ENCODE assay signal across 21 cellular contexts in the genomic region with DNA sequence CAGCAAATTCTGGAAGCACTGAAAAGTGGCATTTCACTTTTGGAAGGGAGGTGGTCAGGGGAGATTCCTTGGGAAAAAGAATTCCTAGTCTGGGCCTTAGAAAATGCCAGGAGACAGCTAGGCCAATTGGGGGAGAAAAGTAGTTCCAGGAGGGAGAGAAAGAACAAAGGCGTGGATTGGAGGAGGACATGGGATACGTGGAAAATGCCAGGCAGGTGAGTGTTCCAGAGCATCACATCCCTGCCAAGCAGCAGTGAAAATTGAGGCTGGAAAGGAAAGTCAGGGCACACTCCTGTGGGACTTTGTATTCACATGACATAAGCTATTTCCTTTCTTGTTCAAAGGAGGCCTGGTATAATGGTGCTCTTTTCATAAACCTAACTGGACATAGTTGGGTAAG.
"Had no signal": no experiment of that assay in that cellular context is flagged by ENCODE, and none has a peak within 500 bp of the region (broad histone marks: within the 10 kb centered on the region; RNA-seq: fewer than 3 reads in every experiment).

No MANE protein-coding gene starts in this region.

- H3K36me3 Mint-ChIP-seq: activated naive CD8-positive, alpha-beta T cell treated with anti-CD3 and anti-CD28 coated beads for 36 hours; natural killer cell; T-cell had no signal

- H3K4me3 ChIP-seq: breast epithelium, dorsolateral prefrontal cortex, esophagus muscularis mucosa, gastrocnemius medialis, lower lobe of right lung, ovary, prostate gland had no signal

- H3K4me1 Mint-ChIP-seq: activated CD4-positive, alpha-beta T cell treated with anti-CD3 and anti-CD28 coated beads, Interleukin-2, amount 10 ng/mL, durations not matched to agents 7 days and 5 days; activated naive CD8-positive, alpha-beta T cell treated with anti-CD3 and anti-CD28 coated beads for 36 hours; central memory CD8-positive, alpha-beta T cell; T-cell had no signal

- H3K4me3 Mint-ChIP-seq: activated CD4-positive, alpha-beta T cell treated with anti-CD3 and anti-CD28 coated beads, Interleukin-2, amount 10 ng/mL, durations not matched to agents 7 days and 5 days; activated CD8-positive, alpha-beta T cell treated with anti-CD3 and anti-CD28 coated beads, Interleukin-2, amount 10 ng/mL, durations not matched to agents 7 days and 5 days; activated naive CD8-positive, alpha-beta T cell treated with anti-CD3 and anti-CD28 coated beads for 36 hours; central memory CD8-positive, alpha-beta T cell; effector memory CD8-positive, alpha-beta T cell; natural killer cell; T-cell; T-helper 2 cell treated with Interferon-gamma antibody and Interleukin-4, amounts not matched to agents 5 μg/mL and 100 μg/mL, for 36 hours had no signal

- H3K27me3 Mint-ChIP-seq: central memory CD8-positive, alpha-beta T cell; effector memory CD8-positive, alpha-beta T cell had no signal

- H3K9me3 Mint-ChIP-seq: activated CD4-positive, alpha-beta T cell treated with anti-CD3 and anti-CD28 coated beads, Interleukin-2, amount 10 ng/mL, durations not matched to agents 7 days and 5 days; activated naive CD8-positive, alpha-beta T cell treated with anti-CD3 and anti-CD28 coated beads for 36 hours; central memory CD8-positive, alpha-beta T cell; natural killer cell; T-cell; T-helper 2 cell treated with Interferon-gamma antibody and Interleukin-4, amounts not matched to agents 5 μg/mL and 100 μg/mL, for 36 hours had no signal

- H3K36me3 ChIP-seq: breast epithelium, esophagus muscularis mucosa, gastrocnemius medialis, lower lobe of right lung, ovary, prostate gland had no signal

- H3K4me1 ChIP-seq: breast epithelium, esophagus muscularis mucosa, gastrocnemius medialis, prostate gland had no signal

- H3K27me3 ChIP-seq: breast epithelium, dorsolateral prefrontal cortex, esophagus muscularis mucosa, gastrocnemius medialis, ovary had no signal

- DNase-seq: activated CD4-positive, alpha-beta T cell treated with anti-CD3 and anti-CD28 coated beads, Interleukin-2, amount 10 ng/mL, durations not matched to agents 7 days and 5 days; activated CD8-positive, alpha-beta T cell treated with anti-CD3 and anti-CD28 coated beads, Interleukin-2, amount 10 ng/mL, durations not matched to agents 7 days and 5 days; activated naive CD4-positive, alpha-beta T cell treated with Interleukin-2 at 50 U/mL for 16 hours; activated naive CD8-positive, alpha-beta T cell treated with anti-CD3 and anti-CD28 coated beads for 36 hours; dorsolateral prefrontal cortex; effector memory CD8-positive, alpha-beta T cell; gastrocnemius medialis; head of caudate nucleus; lower lobe of right lung; natural killer cell; ovary; stimulated activated CD4-positive, alpha-beta T cell treated with anti-CD3 and anti-CD28 coated beads, Interleukin-4, amount 100 ng/mL, for 24 hours; stimulated activated naive CD8-positive, alpha-beta T cell treated with anti-CD3 and anti-CD28 coated beads, Interleukin-15, Interleukin-2, amounts not matched to agents 100 U/mL and 50 U/mL, for 24 hours; T-cell had no signal

- H3K9me3 ChIP-seq: breast epithelium, esophagus muscularis mucosa, gastrocnemius medialis, lower lobe of right lung, ovary, prostate gland had no signal

- ATAC-seq: activated CD4-positive, CD25-positive, alpha-beta regulatory T cell treated with anti-CD3 and anti-CD28 coated beads, Interleukin-2, amount 50 U/mL, for 24 hours; activated CD8-positive, alpha-beta T cell treated with anti-CD3 and anti-CD28 coated beads, Interleukin-2, amount 10 ng/mL, durations not matched to agents 7 days and 5 days; effector memory CD8-positive, alpha-beta T cell; gastrocnemius medialis; left lobe of liver; lower lobe of right lung; natural killer cell; stimulated activated naive CD8-positive, alpha-beta T cell treated with anti-CD3 and anti-CD28 coated beads, Interleukin-15, Interleukin-2, amounts not matched to agents 100 U/mL and 50 U/mL, for 24 hours; T-cell had no signal

- H3K27ac Mint-ChIP-seq: activated CD4-positive, alpha-beta T cell treated with anti-CD3 and anti-CD28 coated beads, Interleukin-2, amount 10 ng/mL, durations not matched to agents 7 days and 5 days; activated CD8-positive, alpha-beta T cell treated with anti-CD3 and anti-CD28 coated beads, Interleukin-2, amount 10 ng/mL, durations not matched to agents 7 days and 5 days; activated naive CD8-positive, alpha-beta T cell treated with anti-CD3 and anti-CD28 coated beads for 36 hours; effector memory CD8-positive, alpha-beta T cell; natural killer cell; T-cell; T-helper 2 cell treated with Interferon-gamma antibody and Interleukin-4, amounts not matched to agents 5 μg/mL and 100 μg/mL, for 36 hours had no signal

- H3K27ac ChIP-seq: breast epithelium, esophagus muscularis mucosa, gastrocnemius medialis, lower lobe of right lung, ovary, prostate gland had no signal
